ENCODE assay signal across 17 cellular contexts in genomic region chr5:157161996-157162395, GRCh38. TPM values are rescaled to one million over a fixed set of nuclear protein-coding genes. Genes with fewer than 3 reads are reported as not detected.
DNase-seq lines count a peak whose midpoint lies in the region; ATAC-seq and TF ChIP-seq lines count a peak whose summit lies in the region.
"Had no signal": no experiment of that assay in that cellular context is flagged by ENCODE, and none has a peak within 500 bp of the region (broad histone marks: within the 10 kb centered on the region; RNA-seq: fewer than 3 reads in every experiment).

No MANE protein-coding gene starts in this region.

- no peaks in the 10 kb centered on the region for H3K36me3 Mint-ChIP-seq in activated CD8-positive, alpha-beta memory T cell treated with anti-CD3 and anti-CD28 coated beads, Interleukin-2, amount 10 ng/mL, durations not matched to agents 7 days and 5 days
- no peaks in the 10 kb centered on the region for H3K36me3 Mint-ChIP-seq in activated naive CD8-positive, alpha-beta T cell
- peaks cover under 1% of the 10 kb centered on the region for H3K36me3 Mint-ChIP-seq in activated naive CD8-positive, alpha-beta T cell treated with anti-CD3 and anti-CD28 coated beads, Interleukin-2, amount 50 U/mL, for 24 hours (ENCODE audit: low read depth)
- peaks cover 7% of the 10 kb centered on the region for H3K36me3 Mint-ChIP-seq in activated T-helper 17 cell treated with anti-CD3 and anti-CD28 coated beads, Interleukin-2, amount 50 U/mL, for 72 hours (ENCODE audit: low read depth)
- no peaks in the 10 kb centered on the region for H3K36me3 Mint-ChIP-seq in osteocyte (ENCODE audit: unreplicated experiment)
- H3K36me3 Mint-ChIP-seq: CD8-positive, alpha-beta T cell had no signal

- peak; percentile 33 for DNase-seq in activated CD8-positive, alpha-beta memory T cell treated with anti-CD3 and anti-CD28 coated beads, Interleukin-2, amount 10 ng/mL, durations not matched to agents 7 days and 5 days
- DNase-seq in activated CD8-positive, alpha-beta memory T cell treated with anti-CD3 and anti-CD28 coated beads, Interleukin-2, amount 50 U/mL, for 4 hours: no peak
- DNase-seq in activated naive CD8-positive, alpha-beta T cell treated with anti-CD3 and anti-CD28 coated beads, Interleukin-2, amount 50 U/mL, for 24 hours: no peak
- DNase-seq in osteocyte (ENCODE audit: extremely low spot score, unreplicated experiment) (peak; percentile 68), G401 (ENCODE audit: low spot score) (no peak)
- DNase-seq: Calu3; CD8-positive, alpha-beta T cell; DMS79 treated with DMSO at 0.1 percent for 48 hours; GOT3; H7; HFFc6 had no signal

- ATAC-seq in activated CD8-positive, alpha-beta memory T cell treated with anti-CD3 and anti-CD28 coated beads, Interleukin-2, amount 10 ng/mL, durations not matched to agents 7 days and 5 days: no peak
- no peak for ATAC-seq in activated naive CD8-positive, alpha-beta T cell treated with anti-CD3 and anti-CD28 coated beads, Interleukin-2, amount 50 U/mL, for 24 hours
- no peak for ATAC-seq in activated T-helper 17 cell treated with anti-CD3 and anti-CD28 coated beads, Interleukin-2, amount 50 U/mL, for 72 hours (replicated peaks)
- ATAC-seq: CD8-positive, alpha-beta T cell; GM12878; HCT116 had no signal

- CTCF ChIA-PET in activated CD8-positive, alpha-beta memory T cell treated with anti-CD3 and anti-CD28 coated beads, Interleukin-2, amount 10 ng/mL, durations not matched to agents 7 days and 5 days (lab: Charles Lee): interaction anchor here (1.8 kb wide), 1 partner anchor 10 kb away, joined by 4 read pairs; no protein-coding TSS in a partner anchor

- no peak overlapping the region for H3K4me3 Mint-ChIP-seq in activated CD8-positive, alpha-beta memory T cell treated with anti-CD3 and anti-CD28 coated beads, Interleukin-2, amount 10 ng/mL, durations not matched to agents 7 days and 5 days
- H3K4me3 Mint-ChIP-seq in activated naive CD8-positive, alpha-beta T cell: no peak overlapping the region
- H3K4me3 Mint-ChIP-seq in activated naive CD8-positive, alpha-beta T cell treated with anti-CD3 and anti-CD28 coated beads, Interleukin-2, amount 50 U/mL, for 24 hours: no peak overlapping the region
- no peak overlapping the region for H3K4me3 Mint-ChIP-seq in activated T-helper 17 cell treated with anti-CD3 and anti-CD28 coated beads, Interleukin-2, amount 50 U/mL, for 72 hours
- no peak overlapping the region for H3K4me3 Mint-ChIP-seq in osteocyte (ENCODE audit: unreplicated experiment)
- H3K4me3 Mint-ChIP-seq: B cell; CD8-positive, alpha-beta T cell; HFFc6 had no signal

- H3K27me3 Mint-ChIP-seq in activated CD8-positive, alpha-beta memory T cell treated with anti-CD3 and anti-CD28 coated beads, Interleukin-2, amount 10 ng/mL, durations not matched to agents 7 days and 5 days: no peaks in the 10 kb centered on the region
- no peaks in the 10 kb centered on the region for H3K27me3 Mint-ChIP-seq in activated naive CD8-positive, alpha-beta T cell
- H3K27me3 Mint-ChIP-seq in activated naive CD8-positive, alpha-beta T cell treated with anti-CD3 and anti-CD28 coated beads, Interleukin-2, amount 50 U/mL, for 24 hours: no peaks in the 10 kb centered on the region
- no peaks in the 10 kb centered on the region for H3K27me3 Mint-ChIP-seq in activated T-helper 17 cell treated with anti-CD3 and anti-CD28 coated beads, Interleukin-2, amount 50 U/mL, for 72 hours
- H3K27me3 Mint-ChIP-seq in osteocyte (ENCODE audit: unreplicated experiment): peaks cover 40% of the 10 kb centered on the region
- H3K27me3 Mint-ChIP-seq: B cell had no signal

- no peaks in the 10 kb centered on the region for H3K9me3 Mint-ChIP-seq in activated CD8-positive, alpha-beta memory T cell treated with anti-CD3 and anti-CD28 coated beads, Interleukin-2, amount 10 ng/mL, durations not matched to agents 7 days and 5 days (ENCODE audit: low read depth)
- peaks cover 4% of the 10 kb centered on the region for H3K9me3 Mint-ChIP-seq in activated naive CD8-positive, alpha-beta T cell (ENCODE audit: low read depth)
- H3K9me3 Mint-ChIP-seq in activated naive CD8-positive, alpha-beta T cell treated with anti-CD3 and anti-CD28 coated beads, Interleukin-2, amount 50 U/mL, for 24 hours: no peaks in the 10 kb centered on the region
- H3K9me3 Mint-ChIP-seq in activated T-helper 17 cell treated with anti-CD3 and anti-CD28 coated beads, Interleukin-2, amount 50 U/mL, for 72 hours: peaks cover 6% of the 10 kb centered on the region
- no peaks in the 10 kb centered on the region for H3K9me3 Mint-ChIP-seq in osteocyte (ENCODE audit: unreplicated experiment)
- H3K9me3 Mint-ChIP-seq: CD8-positive, alpha-beta T cell; HFFc6 had no signal

- H3K27ac Mint-ChIP-seq in activated CD8-positive, alpha-beta memory T cell treated with anti-CD3 and anti-CD28 coated beads, Interleukin-2, amount 10 ng/mL, durations not matched to agents 7 days and 5 days: no peak overlapping the region
- H3K27ac Mint-ChIP-seq in activated naive CD8-positive, alpha-beta T cell: peak overlapping the region; percentile 70
- no peak overlapping the region for H3K27ac Mint-ChIP-seq in activated naive CD8-positive, alpha-beta T cell treated with anti-CD3 and anti-CD28 coated beads, Interleukin-2, amount 50 U/mL, for 24 hours
- H3K27ac Mint-ChIP-seq in activated T-helper 17 cell treated with anti-CD3 and anti-CD28 coated beads, Interleukin-2, amount 50 U/mL, for 72 hours: peak overlapping the region; percentile 97
- no peak overlapping the region for H3K27ac Mint-ChIP-seq in osteocyte (ENCODE audit: unreplicated experiment)
- H3K27ac Mint-ChIP-seq: B cell; CD8-positive, alpha-beta T cell; HFFc6 had no signal

- no peak for TF ChIP-seq CTCF in osteocyte (IDR thresholded peaks at IDR 0.05)

- in situ Hi-C loops in G401 (cut with HindIII; ENCODE audit: low sequenced_read_pairs): no loop called here

- H3K4me1 Mint-ChIP-seq in activated CD8-positive, alpha-beta memory T cell treated with anti-CD3 and anti-CD28 coated beads, Interleukin-2, amount 10 ng/mL, durations not matched to agents 7 days and 5 days: peaks cover 51% of the 10 kb centered on the region
- peaks cover 66% of the 10 kb centered on the region for H3K4me1 Mint-ChIP-seq in activated naive CD8-positive, alpha-beta T cell (ENCODE audit: low read depth)
- peaks cover 77% of the 10 kb centered on the region for H3K4me1 Mint-ChIP-seq in activated naive CD8-positive, alpha-beta T cell treated with anti-CD3 and anti-CD28 coated beads, Interleukin-2, amount 50 U/mL, for 24 hours
- peaks cover 55% of the 10 kb centered on the region for H3K4me1 Mint-ChIP-seq in activated T-helper 17 cell treated with anti-CD3 and anti-CD28 coated beads, Interleukin-2, amount 50 U/mL, for 72 hours
- H3K4me1 Mint-ChIP-seq in osteocyte (ENCODE audit: unreplicated experiment): no peaks in the 10 kb centered on the region
- H3K4me1 Mint-ChIP-seq: B cell had no signal

RNA-seq across cellular contexts. Expression of gene GARIN3, which starts 4.1 kb away (rescaled TPM):
- total RNA-seq in activated CD8-positive, alpha-beta memory T cell treated with anti-CD3 and anti-CD28 coated beads, Interleukin-2, amount 10 ng/mL, durations not matched to agents 7 days and 5 days: under 1 TPM in 1 of 2 experiments, not detected in 1; 0.09 TPM
- under 1 TPM; 0.09 to 0.85 TPM for total RNA-seq in activated T-helper 17 cell treated with anti-CD3 and anti-CD28 coated beads, Interleukin-2, amount 50 U/mL, for 72 hours
- not detected in 2 replicates for total RNA-seq in osteocyte
- total RNA-seq in G401 (2014; rRNA removed; shearing (Covaris generic)): not detected in 2 replicates
- total RNA-seq: A172; B cell; Calu3; CD8-positive, alpha-beta T cell; GM12878; H7; HFFc6 had no signal

RNA-seq across cellular contexts. Expression of gene ITK, which starts 18.6 kb away (rescaled TPM):
- 100 to 1,000 TPM; 209 to 215 TPM for total RNA-seq in activated CD8-positive, alpha-beta memory T cell treated with anti-CD3 and anti-CD28 coated beads, Interleukin-2, amount 10 ng/mL, durations not matched to agents 7 days and 5 days
- total RNA-seq in activated T-helper 17 cell treated with anti-CD3 and anti-CD28 coated beads, Interleukin-2, amount 50 U/mL, for 72 hours: 100 to 1,000 TPM; 144 to 277 TPM
- not detected in 2 replicates for total RNA-seq in osteocyte
- total RNA-seq in G401 (2014; rRNA removed; shearing (Covaris generic)): not detected in 2 replicates
- total RNA-seq: Calu3, HFFc6 had no signal

RNA-seq across cellular contexts. Expression of gene MED7, which starts 19.3 kb away (rescaled TPM):
- 10 to 100 TPM; 15.8 to 17.0 TPM for total RNA-seq in activated CD8-positive, alpha-beta memory T cell treated with anti-CD3 and anti-CD28 coated beads, Interleukin-2, amount 10 ng/mL, durations not matched to agents 7 days and 5 days
- 10 to 100 TPM in 1 of 2 donors, 1 to 10 TPM in 1; 9.3 to 20.3 TPM for total RNA-seq in activated T-helper 17 cell treated with anti-CD3 and anti-CD28 coated beads, Interleukin-2, amount 50 U/mL, for 72 hours
- total RNA-seq in osteocyte: 9.2 and 9.3 TPM in 2 replicates
- total RNA-seq in G401 (2014; rRNA removed; shearing (Covaris generic)): 18.0 and 21.0 TPM in 2 replicates

RNA-seq across cellular contexts. Expression of gene HAVCR2, which starts 53.2 kb away (rescaled TPM):
- total RNA-seq in activated CD8-positive, alpha-beta memory T cell treated with anti-CD3 and anti-CD28 coated beads, Interleukin-2, amount 10 ng/mL, durations not matched to agents 7 days and 5 days: 100 to 1,000 TPM in 1 of 2 experiments, 10 to 100 TPM in 1; 51.9 to 108 TPM
- 10 to 100 TPM; 35.4 to 46.9 TPM for total RNA-seq in activated T-helper 17 cell treated with anti-CD3 and anti-CD28 coated beads, Interleukin-2, amount 50 U/mL, for 72 hours
- 0.21 TPM in 1 of 2 replicates, not detected in the other for total RNA-seq in osteocyte
- not detected in 2 replicates for total RNA-seq in G401 (2014; rRNA removed; shearing (Covaris generic))
- total RNA-seq: A172 had no signal

Comparison
In these comparisons a context has a peak if more than half of its experiments do, and no peak if none do; other contexts are left out.
1. DNase-seq: peak in activated CD8-positive, alpha-beta memory T cell treated with anti-CD3 and anti-CD28 coated beads, Interleukin-2, amount 10 ng/mL, durations not matched to agents 7 days and 5 days (single experiment) and osteocyte (single experiment); none in activated CD8-positive, alpha-beta memory T cell treated with anti-CD3 and anti-CD28 coated beads, Interleukin-2, amount 50 U/mL, for 4 hours (single experiment), activated naive CD8-positive, alpha-beta T cell treated with anti-CD3 and anti-CD28 coated beads, Interleukin-2, amount 50 U/mL, for 24 hours (single experiment) and G401 (single experiment).
2. H3K27ac Mint-ChIP-seq: peak in activated naive CD8-positive, alpha-beta T cell (single experiment) and activated T-helper 17 cell treated with anti-CD3 and anti-CD28 coated beads, Interleukin-2, amount 50 U/mL, for 72 hours (single experiment); none in activated CD8-positive, alpha-beta memory T cell treated with anti-CD3 and anti-CD28 coated beads, Interleukin-2, amount 10 ng/mL, durations not matched to agents 7 days and 5 days (single experiment), activated naive CD8-positive, alpha-beta T cell treated with anti-CD3 and anti-CD28 coated beads, Interleukin-2, amount 50 U/mL, for 24 hours (single experiment) and osteocyte (single experiment).
3. RNA of gene ITK, which starts 18.6 kb away (total RNA-seq): 144 to 277 TPM in activated T-helper 17 cell treated with anti-CD3 and anti-CD28 coated beads, Interleukin-2, amount 50 U/mL, for 72 hours and 209 to 215 TPM in activated CD8-positive, alpha-beta memory T cell treated with anti-CD3 and anti-CD28 coated beads, Interleukin-2, amount 10 ng/mL, durations not matched to agents 7 days and 5 days; not detected in osteocyte and not detected in G401; every median in the first group is over 100 times any median in the second.